ENCODE assay signal across 17 cellular contexts in genomic region chr13:28434934-28435333, GRCh38. TPM values are rescaled to one million over a fixed set of nuclear protein-coding genes. Genes with fewer than 3 reads are reported as not detected.
A peak's percentile ranks its signal among the peaks of the same experiment; 100 is the strongest.
DNase-seq lines count a peak whose midpoint lies in the region; ATAC-seq and TF ChIP-seq lines count a peak whose summit lies in the region.
"Had no signal": no experiment of that assay in that cellular context is flagged by ENCODE, and none has a peak within 500 bp of the region (broad histone marks: within the 10 kb centered on the region; RNA-seq: fewer than 3 reads in every experiment).

No MANE protein-coding gene starts in this region.

- peaks cover 80% of the 10 kb centered on the region for H3K4me1 Mint-ChIP-seq in endothelial cell (ENCODE audit: unreplicated experiment)

- TF ChIP-seq CTCF in IMR-90 (conservative IDR thresholded peaks at IDR 0.05; ENCODE audit: low read depth, low read length), result no peak
- no peak for TF ChIP-seq CTCF in endothelial cell (IDR thresholded peaks at IDR 0.05; ENCODE audit: unreplicated experiment)
- TF ChIP-seq CTCF in neural cell (IDR thresholded peaks at IDR 0.05; ENCODE audit: poor library complexity, severe bottlenecking), result no peak
- no peak for TF ChIP-seq CTCF in SK-N-SH (IDR thresholded peaks at IDR 0.05)

- H3K23ac ChIP-seq in IMR-90 (ENCODE audit: low read depth, low read length), result no peak overlapping the region; the same call in 1 of the 2 replicates

- peak overlapping the region in 1 of 2 experiments; percentile 11; a peak in 1 of 4 replicates for H4K8ac ChIP-seq in IMR-90 (ENCODE audit: low read depth in 2 of 2, low read length in 2 of 2)

- H3K9me3 Mint-ChIP-seq in endothelial cell (ENCODE audit: unreplicated experiment), result no peaks in the 10 kb centered on the region
- H3K9me3 Mint-ChIP-seq: CD8-positive, alpha-beta memory T cell had no signal

- peak overlapping the region; percentile 19 for H3K4me3 Mint-ChIP-seq in endothelial cell (ENCODE audit: unreplicated experiment)
- H3K4me3 Mint-ChIP-seq: CD8-positive, alpha-beta memory T cell had no signal

- H3K4me2 ChIP-seq in IMR-90 (ENCODE audit: low read depth, low read length) (peak overlapping the region; percentile 16), neural cell (ENCODE audit: low read length) (no peak overlapping the region), SK-N-SH (no peak overlapping the region)
- H3K4me2 ChIP-seq: PC-9 had no signal

- no peak overlapping the region for H3K18ac ChIP-seq in IMR-90 (ENCODE audit: low read depth, low read length)

- H3K27me3 Mint-ChIP-seq in endothelial cell (ENCODE audit: unreplicated experiment), result peaks cover 12% of the 10 kb centered on the region

- H4K91ac ChIP-seq in IMR-90 (ENCODE audit: insufficient read depth, low read depth, low read length), result no peak overlapping the region

- no peaks in the 10 kb centered on the region for H4K20me1 ChIP-seq in IMR-90 (ENCODE audit: insufficient read depth, low read length)
- no peaks in the 10 kb centered on the region for H4K20me1 ChIP-seq in neural cell (ENCODE audit: insufficient read depth)
- no peaks in the 10 kb centered on the region for H4K20me1 ChIP-seq in SK-N-SH (ENCODE audit: insufficient read depth)

- H3K9me3 ChIP-seq in IMR-90 (ENCODE audit: control insufficient read depth, insufficient read depth, low read length), result no peaks in the 10 kb centered on the region
- no peaks in the 10 kb centered on the region for H3K9me3 ChIP-seq in neural cell (ENCODE audit: low read length)
- H3K9me3 ChIP-seq in SK-N-SH, result no peaks in the 10 kb centered on the region

- H3F3A ChIP-seq in neural cell (ENCODE audit: insufficient read depth, low read length, poor library complexity, severe bottlenecking) (no peaks in the 10 kb centered on the region), SK-N-SH (replicated peaks; ENCODE audit: insufficient read depth) (no peaks in the 10 kb centered on the region)

- H3K9me1 ChIP-seq in IMR-90 (ENCODE audit: insufficient read depth, low read length), result no peaks in the 10 kb centered on the region

- no peak overlapping the region for H4K5ac ChIP-seq in IMR-90 (ENCODE audit: low read depth, low read length)

- WGBS in IMR-90 (ENCODE audit: extremely low coverage in 2 of 2, insufficient read length in 1 of 2), 2 experiments, result no CpG with 5 or more reads among the region's 4 CpGs
- 5% methylated on average over 4 of the region's 4 CpGs for WGBS in SK-N-SH (ENCODE audit: low lambda C conversion rate)

- no peak overlapping the region for H2BK5ac ChIP-seq in IMR-90 (ENCODE audit: low read depth, low read length, poor library complexity, severe bottlenecking)

- H2BK15ac ChIP-seq in IMR-90 (ENCODE audit: low read depth, low read length), result no peak overlapping the region

- no peaks in the 10 kb centered on the region for H3K79me1 ChIP-seq in IMR-90 (ENCODE audit: low read depth in 1 of 2, low read length in 2 of 2)

- no peak overlapping the region for H2BK20ac ChIP-seq in IMR-90 (ENCODE audit: low read depth, low read length)

- H3K9ac ChIP-seq in IMR-90 (ENCODE audit: low read depth, low read length) (no peak overlapping the region), neural cell (ENCODE audit: low read length) (no peak overlapping the region), SK-N-SH (no peak overlapping the region)

- in situ Hi-C loops in IMR-90 (cut with MboI; ENCODE audit: low sequenced_read_pairs), result no loop called here

- CTCF ChIA-PET in IMR-90 (lab: Yijun Ruan, JAX), result interaction anchor here (0.6 to 1.0 kb wide), 2 partner anchors 10 to 203 kb away, joined by 3 to 4 read pairs; no protein-coding TSS in a partner anchor
- CTCF ChIA-PET in SK-N-SH (lab: Yijun Ruan, JAX), result no interaction called here

- H3K56ac ChIP-seq in IMR-90 (ENCODE audit: extremely low read depth, insufficient read depth, low read length), result no peak overlapping the region

- no peak overlapping the region for H3K27ac Mint-ChIP-seq in endothelial cell (ENCODE audit: unreplicated experiment)

- H2BK120ac ChIP-seq in IMR-90 (ENCODE audit: low read depth, low read length), result no peak overlapping the region

- H3K9me2 ChIP-seq in neural cell (ENCODE audit: insufficient read depth, low read length) (no peaks in the 10 kb centered on the region), SK-N-SH (no peaks in the 10 kb centered on the region)

- no peak overlapping the region for H2AK5ac ChIP-seq in IMR-90 (ENCODE audit: low read depth, low read length)

- TF ChIP-seq EP300 in neural cell (conservative IDR thresholded peaks at IDR 0.05; ENCODE audit: poor library complexity, severe bottlenecking) (peak; percentile 27), SK-N-SH (IDR thresholded peaks at IDR 0.05; ENCODE audit: borderline replicate concordance in 1 of 2, low read depth in 1 of 2, low read length in 1 of 2) (no peak)

- no TSS peak for BruUV-seq in IMR-90 (replicated peaks; lab: Mats Ljungman, UMichigan)

- no peak for TF ChIP-seq RAD21 in IMR-90 (IDR thresholded peaks at IDR 0.05; ENCODE audit: low read length)
- no peak for TF ChIP-seq RAD21 in neural cell (conservative IDR thresholded peaks at IDR 0.05)
- no peak for TF ChIP-seq RAD21 in SK-N-SH (IDR thresholded peaks at IDR 0.05; ENCODE audit: low read length)

- no peaks in the 10 kb centered on the region for H3K79me2 ChIP-seq in neural cell (replicated peaks; ENCODE audit: insufficient read depth, low read length)
- no peaks in the 10 kb centered on the region for H3K79me2 ChIP-seq in SK-N-SH (ENCODE audit: insufficient read depth)

- dilution Hi-C loops in IMR-90 (cut with HindIII; ENCODE audit: low sequenced_read_pairs, unreplicated experiment), result no loop called here

- H3K27ac ChIP-seq in IMR-90 (ENCODE audit: insufficient read depth, low read length) (no peak overlapping the region), neural cell (ENCODE audit: low read length) (no peak overlapping the region), SK-N-SH (ENCODE audit: low read depth in 2 of 2, low read length in 1 of 2) (no peak overlapping the region)
- H3K27ac ChIP-seq: PC-9, RWPE1 had no signal

- intact Hi-C loops in IMR-90 (cut with micrococcal nuclease), result no loop called here

- no peak overlapping the region for H2AFZ ChIP-seq in IMR-90 (replicated peaks; ENCODE audit: low read length, poor library complexity)
- no peak overlapping the region for H2AFZ ChIP-seq in neural cell (ENCODE audit: low read depth, low read length)
- no peak overlapping the region for H2AFZ ChIP-seq in SK-N-SH (ENCODE audit: low read depth)
- H2AFZ ChIP-seq: PC-9 had no signal

- no peak for TF ChIP-seq POLR2A in IMR-90 (IDR thresholded peaks at IDR 0.05; ENCODE audit: low read depth, low read length)

- H3K36me3 ChIP-seq in IMR-90 (ENCODE audit: control insufficient read depth, insufficient read depth, low read length) (no peaks in the 10 kb centered on the region; the same call in 1 of the 2 replicates), neural cell (ENCODE audit: insufficient read depth, low read length) (no peaks in the 10 kb centered on the region), SK-N-SH (replicated peaks in 1 of 2; ENCODE audit: control insufficient read depth in 1 of 2, insufficient read depth in 2 of 2, low read length in 1 of 2) (no peaks in the 10 kb centered on the region)

- peaks cover 70% of the 10 kb centered on the region for H3K36me3 Mint-ChIP-seq in endothelial cell (ENCODE audit: low read depth, unreplicated experiment)
- H3K36me3 Mint-ChIP-seq: CD8-positive, alpha-beta memory T cell had no signal

- DNase-seq in AG20443 (ENCODE audit: low spot score) (peak; percentile 69), IMR-90 (peak; percentile 36), endothelial cell (ENCODE audit: low spot score) (no peak), ecto neural progenitor cell (ENCODE audit: low spot score) (no peak), NCI-H2196 treated with DMSO at 0.1 percent for 48 hours (lab: John Stamatoyannopoulos, UW; ENCODE audit: unreplicated experiment) (no peak), SK-N-SH (no peak)
- DNase-seq: C1 segment of cervical spinal cord; CD8-positive, alpha-beta memory T cell; H7; NCI-H1694 treated with DMSO at 0.1 percent for 48 hours; NCI-H2107; NCI-H226; NCI-H524 treated with DMSO at 0.1 percent for 48 hours; PC-9; SIG-M5 had no signal

- H2AK9ac ChIP-seq in IMR-90 (replicated peaks; ENCODE audit: low read depth, low read length, poor library complexity), result no peak overlapping the region

- H3K14ac ChIP-seq in IMR-90 (replicated peaks; ENCODE audit: low read depth, low read length), result no peak overlapping the region

- ATAC-seq in IMR-90 (ENCODE audit: low read depth), result peak; percentile 77

- no peaks in the 10 kb centered on the region for H3K27me3 ChIP-seq in IMR-90 (ENCODE audit: control insufficient read depth, insufficient read depth, low read length)
- no peaks in the 10 kb centered on the region for H3K27me3 ChIP-seq in neural cell (ENCODE audit: insufficient read depth, low read depth, low read length)
- H3K27me3 ChIP-seq in SK-N-SH (ENCODE audit: insufficient read depth), result peaks cover 55% of the 10 kb centered on the region

- POLR2A ChIA-PET in IMR-90 (lab: Charles Lee; ENCODE audit: unreplicated experiment) (no interaction called here), SK-N-SH (lab: Yijun Ruan, JAX) (no interaction called here)

- H3K4me3 ChIP-seq in IMR-90 (ENCODE audit: insufficient read depth, low read depth, low read length) (no peak overlapping the region), neural cell (ENCODE audit: low read length) (no peak overlapping the region), SK-N-SH (ENCODE audit: low read depth in 2 of 2, low read length in 1 of 2) (no peak overlapping the region)
- H3K4me3 ChIP-seq: PC-9 had no signal

- H3K4ac ChIP-seq in IMR-90 (ENCODE audit: low read depth, low read length), result no peak overlapping the region

- H3K4me1 ChIP-seq in IMR-90 (ENCODE audit: control insufficient read depth, insufficient read depth, low read length), result peaks cover 3% of the 10 kb centered on the region
- H3K4me1 ChIP-seq in SK-N-SH (ENCODE audit: control insufficient read depth in 1 of 2, insufficient read depth in 2 of 2, low read depth in 1 of 2, low read length in 1 of 2), result no peaks in the 10 kb centered on the region

TF ChIP-seq in IMR-90, 13 proteins besides CTCF, POLR2A, EP300 and RAD21 (continues in another document):
- TF ChIP-seq NFE2L2 (IDR thresholded peaks at IDR 0.05; ENCODE audit: low read depth, low read length), result no peak

TF ChIP-seq in neural cell, 6 proteins besides CTCF, POLR2A, EP300 and RAD21 (continues in another document):
- TF ChIP-seq POLR2AphosphoS5 (IDR thresholded peaks at IDR 0.05), result peak; percentile 10
- TF ChIP-seq SMC3 (conservative IDR thresholded peaks at IDR 0.05; ENCODE audit: poor library complexity), result no peak

TF ChIP-seq in SK-N-SH, 30 proteins besides CTCF, POLR2A, EP300 and RAD21 (continues in another document):
- no peak for TF ChIP-seq MXI1 (IDR thresholded peaks at IDR 0.05; ENCODE audit: low read depth, low read length)

RNA-seq across cellular contexts. Expression of gene FLT1, which starts 60.0 kb away (rescaled TPM):
- total RNA-seq in IMR-90 (2012; rRNA removed) (10.0 and 10.4 TPM in 2 replicates), endothelial cell (ENCODE audit: unreplicated experiment) (759 TPM)
- polyA plus RNA-seq in IMR-90 (2012; rRNA removed) (4.4 and 4.5 TPM in 2 replicates), neural cell (not detected in 2 replicates), SK-N-SH (2012; rRNA removed) (0.20 and 0.41 TPM in 2 replicates)
- polyA plus RNA-seq in IMR-90 (2012; cell fraction: cytosol; rRNA removed), result 1.6 and 2.5 TPM in 2 replicates
- 1.3 and 3.9 TPM in 2 replicates for polyA plus RNA-seq in IMR-90 (2012; cell fraction: nucleus; rRNA removed; ENCODE audit: low replicate concordance)
- polyA minus RNA-seq in neural cell, result not detected in 2 replicates
- polyA plus RNA-seq in SK-N-SH (2012; cell fraction: cytosol; rRNA removed), result 0.51 and 0.57 TPM in 2 replicates
- polyA plus RNA-seq in SK-N-SH (2012; cell fraction: nucleus; rRNA removed), result 0.31 and 0.42 TPM in 2 replicates
- total RNA-seq: PC-9 had no signal
- polyA plus RNA-seq: CD8-positive, alpha-beta memory T cell had no signal

Comparison
In these comparisons a context has a peak if more than half of its experiments do, and no peak if none do; other contexts are left out.
1. DNase-seq: peak in AG20443 (single experiment) and IMR-90 (single experiment); none in endothelial cell (single experiment), ecto neural progenitor cell (single experiment), NCI-H2196 treated with DMSO at 0.1 percent for 48 hours (single experiment) and SK-N-SH (single experiment).